In the genomic region with DNA sequence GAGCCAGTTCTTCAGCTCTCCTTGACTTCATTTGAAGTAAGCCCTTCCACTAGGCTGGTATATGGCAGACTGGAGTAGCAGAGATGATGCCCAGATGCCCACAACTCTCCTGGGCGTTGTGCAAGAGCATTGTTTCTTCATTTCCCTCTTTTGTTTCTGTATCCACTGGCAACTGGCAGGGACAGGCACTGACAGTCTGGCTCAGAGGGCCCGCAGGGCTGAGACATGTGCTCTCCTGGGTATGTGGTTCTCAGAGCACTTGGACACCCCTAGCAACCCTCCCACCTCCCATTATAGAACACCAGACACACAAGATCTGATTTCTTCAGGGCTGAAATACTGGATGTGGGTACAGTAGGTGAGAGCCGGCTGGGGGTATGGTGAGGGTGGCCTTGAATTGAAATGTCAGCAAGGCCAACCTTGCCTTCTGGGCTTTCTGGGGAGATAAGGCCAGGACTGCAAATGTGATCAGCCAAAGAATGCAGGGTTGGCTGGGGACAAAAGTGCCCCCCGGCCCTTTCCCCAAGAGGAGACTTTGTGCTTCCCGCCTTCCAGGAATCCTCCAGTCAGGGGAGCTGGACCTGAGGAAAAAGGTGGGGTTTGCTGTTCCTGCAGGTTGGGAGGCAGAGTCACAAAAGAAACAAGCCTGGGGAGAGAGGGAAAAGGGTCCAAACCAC, we compare ENCODE assay signal across 9 cellular contexts. TPM values are rescaled to one million over a fixed set of nuclear protein-coding genes. Genes with fewer than 3 reads are reported as not detected.
A peak's percentile ranks its signal among the peaks of the same experiment; 100 is the strongest.
DNase-seq lines count a peak whose midpoint lies in the region; ATAC-seq and TF ChIP-seq lines count a peak whose summit lies in the region.
"Had no signal": no experiment of that assay in that cellular context is flagged by ENCODE, and none has a peak within 500 bp of the region (broad histone marks: within the 10 kb centered on the region; RNA-seq: fewer than 3 reads in every experiment).

No MANE protein-coding gene starts in this region.

- H2BK5ac ChIP-seq in neuronal stem cell (ENCODE audit: low read length), result peak overlapping the region; percentile 1

- no CpG with 5 or more reads among the region's 5 CpGs for WGBS in neuronal stem cell (ENCODE audit: extremely low coverage in 2 of 2, insufficient read length in 2 of 2, insufficient replicate concordance in 1 of 2), 2 donors

- H3K23ac ChIP-seq in neuronal stem cell (ENCODE audit: low read depth, low read length, poor library complexity), result peak overlapping the region; percentile 53

- H3K9ac ChIP-seq in neuronal stem cell (ENCODE audit: low read depth, low read length, poor library complexity), result peak overlapping the region; percentile 38

- H2BK15ac ChIP-seq in neuronal stem cell (ENCODE audit: low read length), result peak overlapping the region; percentile 14

- H3K4me2 ChIP-seq in neuronal stem cell (ENCODE audit: insufficient read depth, low read length, poor library complexity, severe bottlenecking), result no peak overlapping the region

- peak; percentile 68 for ATAC-seq in esophagus mucosa
- ATAC-seq in GM18873 (IDR thresholded peaks at IDR 0.05; ENCODE audit: low FRiP score, unreplicated experiment), result no peak

- H3K18ac ChIP-seq in neuronal stem cell (ENCODE audit: low read length), result peak overlapping the region; percentile 31

- no peaks in the 10 kb centered on the region for H3K36me3 ChIP-seq in neuronal stem cell (replicated peaks in 1 of 2; ENCODE audit: control insufficient read depth in 2 of 2, insufficient read depth in 2 of 2, low read length in 2 of 2)

- no peak overlapping the region for H3K14ac ChIP-seq in neuronal stem cell (ENCODE audit: low read length)

- H3K27ac ChIP-seq in C4-2B (peak overlapping the region; percentile 89), neuronal stem cell (replicated peaks; ENCODE audit: low read length) (peak overlapping the region; percentile 76)

- no peak overlapping the region for H4K91ac ChIP-seq in neuronal stem cell (ENCODE audit: low read depth, low read length, poor library complexity)

- H3K27me3 ChIP-seq in neuronal stem cell (ENCODE audit: control insufficient read depth in 3 of 3, insufficient read depth in 3 of 3, low read depth in 1 of 3, low read length in 3 of 3), result peaks cover 0 to 4% (median 0%) of the 10 kb centered on the region in 3 experiments

- no peak overlapping the region for H4K8ac ChIP-seq in neuronal stem cell (ENCODE audit: low read depth, low read length)

- no peaks in the 10 kb centered on the region for H3K9me3 ChIP-seq in neuronal stem cell (replicated peaks in 1 of 2; ENCODE audit: control insufficient read depth in 2 of 2, insufficient read depth in 1 of 2, low read depth in 1 of 2, low read length in 2 of 2)

- peak overlapping the region; percentile 4 for H2AK5ac ChIP-seq in neuronal stem cell (ENCODE audit: low read depth, low read length)

- peak overlapping the region; percentile 64 for H2AFZ ChIP-seq in neuronal stem cell (ENCODE audit: low read length)

- no peaks in the 10 kb centered on the region for H3K79me1 ChIP-seq in neuronal stem cell (ENCODE audit: low read depth, low read length)

- DNase-seq in NOMO-1 treated with DMSO at 0.1 percent for 48 hours (lab: John Stamatoyannopoulos, UW; ENCODE audit: unreplicated experiment) (peak; percentile 63), neuronal stem cell (ENCODE audit: low spot score) (no peak), hepatic stellate cell (ENCODE audit: low spot score) (no peak), NCI-H1105 (lab: John Stamatoyannopoulos, UW) (no peak), NCI-H1048 (lab: John Stamatoyannopoulos, UW) (no peak)
- DNase-seq: stimulated activated CD4-positive, alpha-beta T cell treated with anti-CD3 and anti-CD28 coated beads, Interleukin-2, amount 100 ng/mL, for 24 hours had no signal

- no peak for TF ChIP-seq CTCF in C4-2B (conservative IDR thresholded peaks at IDR 0.05)

- no peak overlapping the region for H2BK12ac ChIP-seq in neuronal stem cell (ENCODE audit: low read length)

- peaks cover 9 to 15% of the 10 kb centered on the region in 2 donors for H3K4me1 ChIP-seq in neuronal stem cell (ENCODE audit: control insufficient read depth in 2 of 2, insufficient read depth in 1 of 2, low read depth in 1 of 2, low read length in 2 of 2)

- H2BK120ac ChIP-seq in neuronal stem cell (ENCODE audit: low read depth, low read length), result peak overlapping the region; percentile 25

- H3K4me3 ChIP-seq in neuronal stem cell (ENCODE audit: low read length in 2 of 2), result no peak overlapping the region

- H3K4ac ChIP-seq in neuronal stem cell (ENCODE audit: low read length), result no peak overlapping the region

RNA-seq across cellular contexts. Expression of a gene that starts 28.6 kb away (rescaled TPM):
- total RNA-seq in esophagus mucosa, result 332 TPM
- 96.3 TPM for polyA plus RNA-seq in neuronal stem cell (2013, experiment 1 of 2)
- polyA plus RNA-seq in neuronal stem cell (2013, experiment 2 of 2), result 95.4 TPM
